1 cellular context compared by ENCODE assay signal in genomic region chr4:54064317-54065275, GRCh38.
TF ChIP-seq lines count a peak whose summit lies in the region.

Gene CHIC2 (minus strand): TSS chr4:54064605. CDS start chr4:54064300, 305 bp downstream.

TF ChIP-seq in GM12878, 131 proteins besides CTCF, POLR2A, EP300 and RAD21 (continued from another document):
- no peak for TF ChIP-seq ATF2 (IDR thresholded peaks at IDR 0.05; ENCODE audit: low read length)
- peak; percentile 31; the same call in 1 of the 2 replicates for TF ChIP-seq CREM (IDR thresholded peaks at IDR 0.05; ENCODE audit: low read depth)
- no peak for TF ChIP-seq BCLAF1 (IDR thresholded peaks at IDR 0.05)
- no peak for TF ChIP-seq ELK1 (IDR thresholded peaks at IDR 0.05; ENCODE audit: low read depth, low read length)
- no peak for TF ChIP-seq SP1 (IDR thresholded peaks at IDR 0.05; ENCODE audit: low read depth, low read length)
- no peak for TF ChIP-seq CEBPB (IDR thresholded peaks at IDR 0.05; ENCODE audit: borderline replicate concordance in 1 of 2, low read depth in 2 of 2, low read length in 2 of 2)
- TF ChIP-seq NR2C1 (IDR thresholded peaks at IDR 0.05), result 0 out of 2 replicates have a peak, but pooled peaks have one; percentile 20
- peak; percentile 42 for TF ChIP-seq HCFC1 (IDR thresholded peaks at IDR 0.05; ENCODE audit: low read length)
- no peak for TF ChIP-seq KAT2A (conservative IDR thresholded peaks at IDR 0.05; ENCODE audit: control insufficient read depth, low read depth, low read length)
- no peak for TF ChIP-seq WRNIP1 (IDR thresholded peaks at IDR 0.05; ENCODE audit: borderline replicate concordance, low read depth, low read length)
- no peak for TF ChIP-seq SREBF1 (IDR thresholded peaks at IDR 0.05; ENCODE audit: low read length)
- TF ChIP-seq EGR1 (IDR thresholded peaks at IDR 0.05; ENCODE audit: borderline replicate concordance in 1 of 2, low read depth in 2 of 2, low read length in 2 of 2), result peak in 1 of 2 experiments; percentile 92; a peak in 2 of 3 replicates
- no peak for TF ChIP-seq SIX5 (IDR thresholded peaks at IDR 0.05; ENCODE audit: low read depth, low read length, severe bottlenecking)
- peak; percentile 72 for TF ChIP-seq RELA (IDR thresholded peaks at IDR 0.05; ENCODE audit: borderline replicate concordance, partially characterized antibody)
- TF ChIP-seq POU2F2 (IDR thresholded peaks at IDR 0.05; ENCODE audit: borderline replicate concordance, low read depth, low read length), result peak; percentile 70
- no peak for TF ChIP-seq SMC3 (IDR thresholded peaks at IDR 0.05; ENCODE audit: borderline replicate concordance, low read length)
- TF ChIP-seq TAF1 (IDR thresholded peaks at IDR 0.05; ENCODE audit: borderline replicate concordance, low read depth, low read length), result peak; percentile 70
- peak; percentile 87 to 98; a peak in 3 of 4 replicates for TF ChIP-seq BHLHE40 (IDR thresholded peaks at IDR 0.05; ENCODE audit: borderline replicate concordance in 1 of 2, low read depth in 2 of 2, low read length in 1 of 2)
- TF ChIP-seq NFYA (IDR thresholded peaks at IDR 0.05; ENCODE audit: borderline replicate concordance, low read depth, low read length), result no peak
- TF ChIP-seq CREB1 (IDR thresholded peaks at IDR 0.05; ENCODE audit: low read depth), result peak; percentile 50; the same call in 1 of the 2 replicates
- no peak for TF ChIP-seq BCL3 (IDR thresholded peaks at IDR 0.05; ENCODE audit: borderline replicate concordance, insufficient read depth, low read depth, low read length, poor library complexity, severe bottlenecking)
- no peak for TF ChIP-seq EED (IDR thresholded peaks at IDR 0.05; ENCODE audit: low read depth)
- TF ChIP-seq CHD4 (IDR thresholded peaks at IDR 0.05), result no peak
- TF ChIP-seq POLR2AphosphoS5 (IDR thresholded peaks at IDR 0.05; ENCODE audit: low read length), result peak; percentile 86; the same call in 1 of the 2 replicates
- TF ChIP-seq ZNF24 (IDR thresholded peaks at IDR 0.05), result no peak
- peak; percentile 43 for TF ChIP-seq USF1 (IDR thresholded peaks at IDR 0.05; ENCODE audit: borderline replicate concordance, extremely low read length, insufficient read depth, low read depth, low read length)
- no peak for TF ChIP-seq E4F1 (IDR thresholded peaks at IDR 0.05; ENCODE audit: borderline replicate concordance, partially characterized antibody)
- TF ChIP-seq CBX3 (IDR thresholded peaks at IDR 0.05; ENCODE audit: borderline replicate concordance, low read depth), result no peak
- TF ChIP-seq IRF4 (IDR thresholded peaks at IDR 0.05; ENCODE audit: low read depth, low read length), result no peak
- TF ChIP-seq DPF2 (IDR thresholded peaks at IDR 0.05), result peak; percentile 42; the same call in 1 of the 2 replicates
- no peak for TF ChIP-seq RCOR1 (conservative IDR thresholded peaks at IDR 0.05; ENCODE audit: low read depth, low read length)
- TF ChIP-seq NKRF (conservative IDR thresholded peaks at IDR 0.05), result peak; percentile 96
- peak; percentile 30; the same call in 1 of the 2 replicates for TF ChIP-seq GATAD2B (conservative IDR thresholded peaks at IDR 0.05; ENCODE audit: low read depth)
- TF ChIP-seq CHD2 (IDR thresholded peaks at IDR 0.05; ENCODE audit: borderline replicate concordance, low read depth, low read length), result peak; percentile 98
- no peak for TF ChIP-seq ZSCAN29 (IDR thresholded peaks at IDR 0.05)
- TF ChIP-seq RBBP5 (conservative IDR thresholded peaks at IDR 0.05), result no peak
- TF ChIP-seq ZNF274 (IDR thresholded peaks at IDR 0.05; ENCODE audit: insufficient read depth, insufficient read length), result no peak
- TF ChIP-seq POLR2AphosphoS2 (IDR thresholded peaks at IDR 0.05; ENCODE audit: low read depth, low read length), result peak; percentile 73; the same call in 1 of the 2 replicates
- TF ChIP-seq YBX1 (IDR thresholded peaks at IDR 0.05), result no peak
- TF ChIP-seq RB1 (IDR thresholded peaks at IDR 0.05; ENCODE audit: borderline replicate concordance), result peak; percentile 85
- TF ChIP-seq MXI1 (IDR thresholded peaks at IDR 0.05; ENCODE audit: low read depth, low read length), result peak; percentile 86
- TF ChIP-seq IRF3 (IDR thresholded peaks at IDR 0.05), result no peak
- TF ChIP-seq HSF1 (IDR thresholded peaks at IDR 0.05; ENCODE audit: low read depth, low read length), result no peak
- no peak for TF ChIP-seq RAD51 (IDR thresholded peaks at IDR 0.05)
- TF ChIP-seq IRF5 (IDR thresholded peaks at IDR 0.05; ENCODE audit: borderline replicate concordance), result 0 out of 2 replicates have a peak, but pooled peaks have one; percentile 27
- TF ChIP-seq STAT3 (IDR thresholded peaks at IDR 0.05; ENCODE audit: low read depth, low read length), result no peak
- TF ChIP-seq NR2F1 (conservative IDR thresholded peaks at IDR 0.05), result peak; percentile 58; the same call in 1 of the 2 replicates
- no peak for TF ChIP-seq CHD1 (IDR thresholded peaks at IDR 0.05; ENCODE audit: low read depth, low read length)
- no peak for TF ChIP-seq MTA3 (IDR thresholded peaks at IDR 0.05; ENCODE audit: borderline replicate concordance, low read length)
- TF ChIP-seq FOS (IDR thresholded peaks at IDR 0.05; ENCODE audit: borderline replicate concordance, extremely low read depth, insufficient read length), result no peak
- TF ChIP-seq ETV6 (conservative IDR thresholded peaks at IDR 0.05 in 1 of 2, IDR thresholded peaks at IDR 0.05 in 1 of 2; ENCODE audit: borderline replicate concordance in 1 of 2, low read depth in 1 of 2), result no peak; a peak in 1 of 4 replicates
